ENCODE assay signal across 17 cellular contexts in genomic region chr21:45528028-45528705, GRCh38. TPM values are rescaled to one million over a fixed set of nuclear protein-coding genes. Genes with fewer than 3 reads are reported as not detected.
DNase-seq lines count a peak whose midpoint lies in the region; ATAC-seq and TF ChIP-seq lines count a peak whose summit lies in the region.
"Had no signal": no experiment of that assay in that cellular context is flagged by ENCODE, and none has a peak within 500 bp of the region (broad histone marks: within the 10 kb centered on the region; RNA-seq: fewer than 3 reads in every experiment).

No MANE protein-coding gene starts in this region.

- WGBS in adrenal gland, 4 donors: 82 to 89% (median 87%) methylated on average over 17 to 18 of the region's 18 CpGs
- 57% methylated on average over 18 of the region's 18 CpGs for WGBS in liver

- no peaks in the 10 kb centered on the region for H3K27me3 ChIP-seq in adrenal gland
- no peaks in the 10 kb centered on the region for H3K27me3 ChIP-seq in liver (ENCODE audit: control insufficient read depth in 4 of 4, insufficient read depth in 4 of 4, low read length in 3 of 4)
- H3K27me3 ChIP-seq: gastrocnemius medialis had no signal

- ATAC-seq in sciatic nerve: no peak
- no peak for ATAC-seq in GM21381 (IDR thresholded peaks at IDR 0.05; ENCODE audit: unreplicated experiment)
- ATAC-seq: gastrocnemius medialis had no signal

- H3K4me1 Mint-ChIP-seq in T-helper 1 cell treated with Interleukin-12 subunit alpha and Interleukin-12 subunit beta and Interleukin-4 antibody, amounts not matched to agents 30 μg/mL and 1 μg/mL, for 36 hours (ENCODE audit: low read depth): peaks cover 12% of the 10 kb centered on the region

- H3K4me1 ChIP-seq in adrenal gland (replicated peaks in 1 of 2): peaks cover 4 to 9% of the 10 kb centered on the region in 2 donors
- peaks cover 19 to 52% (median 37%) of the 10 kb centered on the region in 4 donors for H3K4me1 ChIP-seq in liver (ENCODE audit: control insufficient read depth in 4 of 4, insufficient read depth in 4 of 4, low read length in 3 of 4)
- H3K4me1 ChIP-seq: gastrocnemius medialis had no signal

- no peak for TF ChIP-seq POLR2A in adrenal gland (IDR thresholded peaks at IDR 0.05)

- DNase-seq in T-helper 1 cell (no peak), adrenal gland (peak in 5 of 7 donors; percentile 4 to 17 (median 9)), sciatic nerve (ENCODE audit: low spot score) (peak; percentile 37), NCI-H69 (lab: John Stamatoyannopoulos, UW) (no peak)
- no peak for DNase-seq in activated CD4-positive, CD25-positive, alpha-beta regulatory T cell (lab: John Stamatoyannopoulos, UW)
- DNase-seq: activated gamma-delta T cell treated with Interleukin-2 at 50 U/mL for 16 hours, gastrocnemius medialis, NCI-H2029 treated with DMSO at 0.1 percent for 48 hours, NCI-H510A, nucleus accumbens had no signal

- no peaks in the 10 kb centered on the region for H3K27me3 Mint-ChIP-seq in T-helper 1 cell treated with Interleukin-12 subunit alpha and Interleukin-12 subunit beta and Interleukin-4 antibody, amounts not matched to agents 30 μg/mL and 1 μg/mL, for 36 hours (ENCODE audit: low read depth)

- peaks cover 11% of the 10 kb centered on the region for H3K36me3 Mint-ChIP-seq in T-helper 1 cell treated with Interleukin-12 subunit alpha and Interleukin-12 subunit beta and Interleukin-4 antibody, amounts not matched to agents 30 μg/mL and 1 μg/mL, for 36 hours (ENCODE audit: low read depth)

- TF ChIP-seq CTCF in adrenal gland (IDR thresholded peaks at IDR 0.05) (no peak), liver (IDR thresholded peaks at IDR 0.05; ENCODE audit: low read depth, low read length, missing input control) (no peak)

- TF ChIP-seq RAD21 in liver (IDR thresholded peaks at IDR 0.05): no peak

- no peaks in the 10 kb centered on the region for H3K36me3 ChIP-seq in adrenal gland (replicated peaks in 1 of 2)
- H3K36me3 ChIP-seq in liver (ENCODE audit: control insufficient read depth in 4 of 4, insufficient read depth in 3 of 4, low read depth in 1 of 4, low read length in 3 of 4): peaks cover 0 to 9% (median 4%) of the 10 kb centered on the region in 4 donors
- H3K36me3 ChIP-seq: gastrocnemius medialis had no signal

- no peak overlapping the region for H3K4me3 ChIP-seq in adrenal gland
- no peak overlapping the region for H3K4me3 ChIP-seq in liver (ENCODE audit: low read depth in 1 of 3, low read length in 3 of 3)
- H3K4me3 ChIP-seq: coronary artery, gastrocnemius medialis, skin epidermis had no signal

- H3K9ac ChIP-seq in liver (ENCODE audit: low read depth in 1 of 2, low read length in 2 of 2): no peak overlapping the region

- H3K9me3 ChIP-seq in adrenal gland (replicated peaks in 1 of 3) (no peaks in the 10 kb centered on the region), liver (ENCODE audit: control insufficient read depth in 4 of 4, low read length in 3 of 4) (no peaks in the 10 kb centered on the region)
- H3K9me3 ChIP-seq: gastrocnemius medialis had no signal

- H3K9me3 Mint-ChIP-seq in T-helper 1 cell treated with Interleukin-12 subunit alpha and Interleukin-12 subunit beta and Interleukin-4 antibody, amounts not matched to agents 30 μg/mL and 1 μg/mL, for 36 hours: peaks cover under 1% of the 10 kb centered on the region

- H3K27ac Mint-ChIP-seq in T-helper 1 cell treated with Interleukin-12 subunit alpha and Interleukin-12 subunit beta and Interleukin-4 antibody, amounts not matched to agents 30 μg/mL and 1 μg/mL, for 36 hours: peak overlapping the region; percentile 20

- intact Hi-C loops in adrenal gland (cut with DNase I) (no loop called here), sciatic nerve (cut with DNase I) (no loop called here)

- H3K27ac ChIP-seq in adrenal gland (no peak overlapping the region), liver (ENCODE audit: low read depth in 1 of 2, low read length in 2 of 2) (peak overlapping the region; percentile 38 to 59)
- H3K27ac ChIP-seq: 22Rv1, C4-2B, coronary artery, gastrocnemius medialis, skin epidermis had no signal

- H3K4me3 Mint-ChIP-seq in T-helper 1 cell treated with Interleukin-12 subunit alpha and Interleukin-12 subunit beta and Interleukin-4 antibody, amounts not matched to agents 30 μg/mL and 1 μg/mL, for 36 hours: no peak overlapping the region

TF ChIP-seq in liver, 16 proteins besides CTCF, POLR2A, EP300 and RAD21:
- TF ChIP-seq RXRA (IDR thresholded peaks at IDR 0.05): peak in 1 of 2 donors; percentile 56
- TF ChIP-seq EGR1 (IDR thresholded peaks at IDR 0.05; ENCODE audit: low read depth in 2 of 2): no peak

RNA-seq across cellular contexts. Expression of gene SLC19A1, which starts 14.1 kb away (rescaled TPM):
- total RNA-seq in adrenal gland (10 to 100 TPM; 13.1 to 21.2 (median 18.9) TPM), liver (10 to 100 TPM; 13.0 to 13.1 TPM), sciatic nerve (10.2 TPM)
- polyA plus RNA-seq in adrenal gland (10 to 100 TPM in 2 of 3 donors, 1 to 10 TPM in 1; 1.7 to 15.2 (median 14.2) TPM), liver (10 to 100 TPM in 1 of 2 donors, 1 to 10 TPM in 1; 8.4 to 28.0 TPM)

Comparison
In these comparisons a context has a peak if more than half of its experiments do, and no peak if none do; other contexts are left out.
1. DNase-seq: peak in adrenal gland (5 of 7) and sciatic nerve (single experiment); none in T-helper 1 cell (0 of 5), NCI-H69 (single experiment) and activated CD4-positive, CD25-positive, alpha-beta regulatory T cell (0 of 4).
2. H3K27ac ChIP-seq: peak in liver (2 of 2); none in adrenal gland (0 of 5).